In the genomic region with DNA sequence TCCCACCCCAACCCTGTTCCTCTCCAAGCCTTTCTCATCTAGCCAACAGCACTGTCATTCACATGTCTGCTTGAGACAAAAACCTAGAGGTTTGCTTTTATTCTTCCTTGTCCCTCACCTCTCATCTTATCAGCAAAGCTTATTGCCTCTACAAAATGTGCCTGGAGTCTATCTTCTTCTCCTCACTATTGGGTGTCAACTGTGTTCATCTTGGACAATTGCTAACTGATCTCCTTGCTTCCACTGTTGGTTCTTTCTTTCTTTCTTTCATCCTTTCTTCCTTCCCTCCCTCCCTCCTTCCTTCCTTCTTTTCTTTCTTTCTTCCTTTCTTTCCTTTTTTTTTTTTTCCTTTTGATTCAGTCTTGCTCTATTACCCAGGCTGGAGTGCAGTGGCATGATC, we compare ENCODE assay signal across 19 cellular contexts. TPM values are rescaled to one million over a fixed set of nuclear protein-coding genes. Genes with fewer than 3 reads are reported as not detected.
DNase-seq lines count a peak whose midpoint lies in the region; ATAC-seq and TF ChIP-seq lines count a peak whose summit lies in the region.
"Had no signal": no experiment of that assay in that cellular context is flagged by ENCODE, and none has a peak within 500 bp of the region (broad histone marks: within the 10 kb centered on the region; RNA-seq: fewer than 3 reads in every experiment).

No MANE protein-coding gene starts in this region.

- no peak overlapping the region for H3K4me3 Mint-ChIP-seq in activated naive CD4-positive, alpha-beta T cell treated with anti-CD3 and anti-CD28 coated beads, Interleukin-2, amount 10 ng/mL, durations not matched to agents 7 days and 5 days
- H3K4me3 Mint-ChIP-seq: GM23338 had no signal

- no peak for DNase-seq in Right ventricle myocardium superior
- DNase-seq in left cardiac atrium = no peak
- no peak for DNase-seq in colonic mucosa
- no peak for DNase-seq in mucosa of descending colon
- DNase-seq in thyroid gland = no peak
- DNase-seq in LoVo (ENCODE audit: low spot score) = no peak
- no peak for DNase-seq in activated naive CD4-positive, alpha-beta T cell treated with anti-CD3 and anti-CD28 coated beads, Interleukin-2, amount 10 ng/mL, durations not matched to agents 7 days and 5 days
- DNase-seq: 8988T; AML-193; DMS53; GDM1; NCI-H1092; NCI-H1436; NCI-H1930; NCI-H748 treated with DMSO at 0.1 percent for 48 hours; NK-92 treated with Interleukin-12 subunit alpha and Interleukin-12 subunit beta, amount 100 ng/mL, for 24 hours had no signal

- TF ChIP-seq CTCF in colonic mucosa (IDR thresholded peaks at IDR 0.05) (no peak), mucosa of descending colon (IDR thresholded peaks at IDR 0.05) (no peak), thyroid gland (IDR thresholded peaks at IDR 0.05) (no peak)

- no peak overlapping the region for H3K9ac ChIP-seq in colonic mucosa (ENCODE audit: low read depth in 2 of 2, low read length in 2 of 2)

- H3K36me3 Mint-ChIP-seq in activated naive CD4-positive, alpha-beta T cell treated with anti-CD3 and anti-CD28 coated beads, Interleukin-2, amount 10 ng/mL, durations not matched to agents 7 days and 5 days = no peaks in the 10 kb centered on the region

- peak overlapping the region; percentile 42 for H3K27ac ChIP-seq in colonic mucosa
- H3K27ac ChIP-seq in thyroid gland = peak overlapping the region; percentile 76 to 87 (median 83)

- CTCF ChIA-PET in activated naive CD4-positive, alpha-beta T cell treated with anti-CD3 and anti-CD28 coated beads, Interleukin-2, amount 10 ng/mL, durations not matched to agents 7 days and 5 days (lab: Charles Lee) = interaction anchor here (1.4 to 4.9 kb wide), 3 partner anchors 14 to 24 kb away, joined by 4 to 26 read pairs (median 6); no protein-coding TSS in a partner anchor

- no peaks in the 10 kb centered on the region for H3K9me3 ChIP-seq in colonic mucosa
- no peaks in the 10 kb centered on the region for H3K9me3 ChIP-seq in mucosa of descending colon
- no peaks in the 10 kb centered on the region for H3K9me3 ChIP-seq in thyroid gland

- H3K9me3 Mint-ChIP-seq in activated naive CD4-positive, alpha-beta T cell treated with anti-CD3 and anti-CD28 coated beads, Interleukin-2, amount 10 ng/mL, durations not matched to agents 7 days and 5 days = no peaks in the 10 kb centered on the region
- H3K9me3 Mint-ChIP-seq: GM23338 had no signal

- peak; percentile 76 for ATAC-seq in Right ventricle myocardium superior (ENCODE audit: poor library complexity)
- ATAC-seq in left cardiac atrium = no peak
- peak; percentile 54 for ATAC-seq in mucosa of descending colon
- ATAC-seq in HG03460 (IDR thresholded peaks at IDR 0.05; ENCODE audit: unreplicated experiment) = no peak
- ATAC-seq: GM23338 had no signal

- TF ChIP-seq POLR2A in thyroid gland (IDR thresholded peaks at IDR 0.05) = no peak

- H3K4me1 ChIP-seq in colonic mucosa (no peaks in the 10 kb centered on the region), mucosa of descending colon (ENCODE audit: low read depth) (peaks cover 17% of the 10 kb centered on the region), thyroid gland (peaks cover 25 to 28% of the 10 kb centered on the region in 2 donors)

- H3K27ac Mint-ChIP-seq in activated naive CD4-positive, alpha-beta T cell treated with anti-CD3 and anti-CD28 coated beads, Interleukin-2, amount 10 ng/mL, durations not matched to agents 7 days and 5 days = no peak overlapping the region
- H3K27ac Mint-ChIP-seq: GM23338 had no signal

- H3K36me3 ChIP-seq in colonic mucosa (no peaks in the 10 kb centered on the region), mucosa of descending colon (ENCODE audit: low read depth) (no peaks in the 10 kb centered on the region), thyroid gland (no peaks in the 10 kb centered on the region)

- no peaks in the 10 kb centered on the region for H3K27me3 ChIP-seq in colonic mucosa
- no peaks in the 10 kb centered on the region for H3K27me3 ChIP-seq in thyroid gland

- intact Hi-C loops in Right ventricle myocardium superior (cut with DNase I) = no loop called here
- intact Hi-C loops in left cardiac atrium (cut with DNase I) = no loop called here
- intact Hi-C loops in colonic mucosa (cut with DNase I) = no loop called here
- intact Hi-C loops in mucosa of descending colon (cut with DNase I, micrococcal nuclease) = no loop called here
- intact Hi-C loops in thyroid gland (cut with DNase I) = loop anchor here (5.0 kb wide), 1 partner anchor 46 kb away; no protein-coding TSS in a partner anchor

- H3K4me1 Mint-ChIP-seq in activated naive CD4-positive, alpha-beta T cell treated with anti-CD3 and anti-CD28 coated beads, Interleukin-2, amount 10 ng/mL, durations not matched to agents 7 days and 5 days = no peaks in the 10 kb centered on the region
- H3K4me1 Mint-ChIP-seq: GM23338 had no signal

- no peak overlapping the region for H3K4me3 ChIP-seq in colonic mucosa
- no peak overlapping the region for H3K4me3 ChIP-seq in mucosa of descending colon
- H3K4me3 ChIP-seq in thyroid gland (replicated peaks in 1 of 3) = no peak overlapping the region
- H3K4me3 ChIP-seq: GM23338 had no signal

- H3K27me3 Mint-ChIP-seq in activated naive CD4-positive, alpha-beta T cell treated with anti-CD3 and anti-CD28 coated beads, Interleukin-2, amount 10 ng/mL, durations not matched to agents 7 days and 5 days = peaks cover 6% of the 10 kb centered on the region

RNA-seq across cellular contexts. Expression of gene FOXL2, which starts 48.2 kb away (rescaled TPM):
- total RNA-seq in Right ventricle myocardium superior = not detected
- not detected for total RNA-seq in left cardiac atrium
- under 1 TPM in 1 of 2 donors, not detected in 1; 0.07 TPM for total RNA-seq in colonic mucosa
- total RNA-seq in mucosa of descending colon = under 1 TPM in 1 of 3 donors, not detected in 2; 0.09 TPM
- not detected for total RNA-seq in thyroid gland
- total RNA-seq: SK-MEL-5 had no signal

RNA-seq across cellular contexts. Expression of gene FOXL2NB, which starts 48.3 kb away (rescaled TPM):
- total RNA-seq in Right ventricle myocardium superior (not detected), left cardiac atrium (not detected), colonic mucosa (not detected), mucosa of descending colon (under 1 TPM in 1 of 3 donors, not detected in 2; 0.17 TPM), thyroid gland (not detected)
- total RNA-seq: SK-MEL-5 had no signal

Comparison
In these comparisons a context has a peak if more than half of its experiments do, and no peak if none do; other contexts are left out.
1. ATAC-seq: peak in Right ventricle myocardium superior (single experiment) and mucosa of descending colon (single experiment); none in left cardiac atrium (0 of 2) and HG03460 (single experiment).